Comparison of ENCODE assay signal across 8 cellular contexts in genomic region chr9:96413312-96414221, GRCh38. TPM values are rescaled to one million over a fixed set of nuclear protein-coding genes. Genes with fewer than 3 reads are reported as not detected.
A peak's percentile ranks its signal among the peaks of the same experiment; 100 is the strongest.
DNase-seq lines count a peak whose midpoint lies in the region; ATAC-seq and TF ChIP-seq lines count a peak whose summit lies in the region.

No MANE protein-coding gene starts in this region.

- peak overlapping the region; percentile 75 for H3K27ac Mint-ChIP-seq in activated T-cell treated with anti-CD3 and anti-CD28 coated beads, Interleukin-2, amount 50 U/mL, for 72 hours
- H3K27ac Mint-ChIP-seq in activated T-helper 17 cell treated with anti-CD3 and anti-CD28 coated beads, Interleukin-2, amount 50 U/mL, for 72 hours, result peak overlapping the region; percentile 2

- no peak overlapping the region for H3K4me3 ChIP-seq in foreskin fibroblast (ENCODE audit: low read depth in 1 of 2, low read length in 2 of 2)

- peaks cover 60% of the 10 kb centered on the region for H3K4me1 Mint-ChIP-seq in activated T-cell treated with anti-CD3 and anti-CD28 coated beads, Interleukin-2, amount 50 U/mL, for 72 hours (ENCODE audit: low read depth)
- H3K4me1 Mint-ChIP-seq in activated T-helper 17 cell treated with anti-CD3 and anti-CD28 coated beads, Interleukin-2, amount 50 U/mL, for 72 hours, result peaks cover 20% of the 10 kb centered on the region

- H3K36me3 Mint-ChIP-seq in activated T-cell treated with anti-CD3 and anti-CD28 coated beads, Interleukin-2, amount 50 U/mL, for 72 hours (ENCODE audit: insufficient read depth in 2 of 2), result peaks cover 7 to 10% of the 10 kb centered on the region in 2 donors
- peaks cover 66% of the 10 kb centered on the region for H3K36me3 Mint-ChIP-seq in activated T-helper 17 cell treated with anti-CD3 and anti-CD28 coated beads, Interleukin-2, amount 50 U/mL, for 72 hours (ENCODE audit: low read depth)

- peak overlapping the region; percentile 57 to 64 for H3K4me3 Mint-ChIP-seq in activated T-cell treated with anti-CD3 and anti-CD28 coated beads, Interleukin-2, amount 50 U/mL, for 72 hours
- H3K4me3 Mint-ChIP-seq in activated T-helper 17 cell treated with anti-CD3 and anti-CD28 coated beads, Interleukin-2, amount 50 U/mL, for 72 hours, result peak overlapping the region; percentile 64

- H3K9me3 Mint-ChIP-seq in activated T-cell treated with anti-CD3 and anti-CD28 coated beads, Interleukin-2, amount 50 U/mL, for 72 hours, result no peaks in the 10 kb centered on the region
- H3K9me3 Mint-ChIP-seq in activated T-helper 17 cell treated with anti-CD3 and anti-CD28 coated beads, Interleukin-2, amount 50 U/mL, for 72 hours, result no peaks in the 10 kb centered on the region

- H3K27me3 Mint-ChIP-seq in activated T-cell treated with anti-CD3 and anti-CD28 coated beads, Interleukin-2, amount 50 U/mL, for 72 hours (ENCODE audit: low read depth), result no peaks in the 10 kb centered on the region
- H3K27me3 Mint-ChIP-seq in activated T-helper 17 cell treated with anti-CD3 and anti-CD28 coated beads, Interleukin-2, amount 50 U/mL, for 72 hours, result no peaks in the 10 kb centered on the region

- no peak for TF ChIP-seq CTCF in foreskin fibroblast (IDR thresholded peaks at IDR 0.05; ENCODE audit: low read depth, low read length)

- ATAC-seq in activated T-cell treated with anti-CD3 and anti-CD28 coated beads, Interleukin-2, amount 50 U/mL, for 72 hours (replicated peaks in 1 of 2), result no peak
- no peak for ATAC-seq in activated T-helper 17 cell treated with anti-CD3 and anti-CD28 coated beads, Interleukin-2, amount 50 U/mL, for 72 hours (replicated peaks)

- peak in 1 of 2 donors; percentile 12 for DNase-seq in activated T-cell treated with anti-CD3 and anti-CD28 coated beads, Interleukin-2, amount 50 U/mL, for 72 hours
- DNase-seq in activated T-cell treated with anti-CD3 and anti-CD28 coated beads, Interleukin-2, amount 50 U/mL, for 48 hours, result no peak
- peak; percentile 83 for DNase-seq in MV-4-11 (lab: John Stamatoyannopoulos, UW)
- DNase-seq in nucleus accumbens (lab: John Stamatoyannopoulos, UW), result peak in 37 of 56 donors; percentile 2 to 51 (median 22)
- no peak for DNase-seq in foreskin fibroblast
- DNase-seq in NCI-H1105 treated with DMSO at 0.1 percent for 48 hours (lab: John Stamatoyannopoulos, UW), result no peak
- no peak for DNase-seq in retina

RNA-seq across cellular contexts. Expression of gene ZNF367, which starts 4.6 kb away (rescaled TPM):
- 10 to 100 TPM; 22.6 to 24.7 TPM for total RNA-seq in activated T-cell treated with anti-CD3 and anti-CD28 coated beads, Interleukin-2, amount 50 U/mL, for 72 hours
- 10 to 100 TPM; 25.4 to 27.8 TPM for total RNA-seq in activated T-helper 17 cell treated with anti-CD3 and anti-CD28 coated beads, Interleukin-2, amount 50 U/mL, for 72 hours

RNA-seq across cellular contexts. Expression of gene SLC35D2, which starts 30.1 kb away (rescaled TPM):
- total RNA-seq in activated T-cell treated with anti-CD3 and anti-CD28 coated beads, Interleukin-2, amount 50 U/mL, for 72 hours, result 10 to 100 TPM in 1 of 2 donors, 1 to 10 TPM in 1; 5.4 to 14.0 TPM
- total RNA-seq in activated T-helper 17 cell treated with anti-CD3 and anti-CD28 coated beads, Interleukin-2, amount 50 U/mL, for 72 hours, result 1 to 10 TPM; 7.1 to 9.3 TPM

RNA-seq across cellular contexts. Expression of gene HABP4, which starts 36.4 kb away (rescaled TPM):
- 10 to 100 TPM; 13.4 to 17.5 TPM for total RNA-seq in activated T-cell treated with anti-CD3 and anti-CD28 coated beads, Interleukin-2, amount 50 U/mL, for 72 hours
- total RNA-seq in activated T-helper 17 cell treated with anti-CD3 and anti-CD28 coated beads, Interleukin-2, amount 50 U/mL, for 72 hours, result 10 to 100 TPM in 1 of 2 donors, 1 to 10 TPM in 1; 10.0 to 21.3 TPM

Comparison
In these comparisons a context has a peak if more than half of its experiments do, and no peak if none do; other contexts are left out.
1. DNase-seq: peak in MV-4-11 (single experiment) and nucleus accumbens (37 of 56); none in activated T-cell treated with anti-CD3 and anti-CD28 coated beads, Interleukin-2, amount 50 U/mL, for 48 hours (0 of 2), foreskin fibroblast (0 of 2), NCI-H1105 treated with DMSO at 0.1 percent for 48 hours (single experiment) and retina (single experiment).